8 cellular contexts compared by ENCODE assay signal in genomic region chr1:230977781-230978490, GRCh38. TPM values are rescaled to one million over a fixed set of nuclear protein-coding genes. Genes with fewer than 3 reads are reported as not detected.
DNase-seq lines count a peak whose midpoint lies in the region; ATAC-seq and TF ChIP-seq lines count a peak whose summit lies in the region.

No MANE protein-coding gene starts in this region.

- peak; percentile 15 for ATAC-seq in HG02642 (IDR thresholded peaks at IDR 0.05; ENCODE audit: poor library complexity, unreplicated experiment)
- ATAC-seq in GM18858 (IDR thresholded peaks at IDR 0.05; ENCODE audit: unreplicated experiment), result no peak

- H3K4me3 ChIP-seq in WERI-Rb-1 (ENCODE audit: low read depth, low read length) (peak overlapping the region; percentile 88), coronary artery (peak overlapping the region; percentile 94)

- in situ Hi-C loops in GM13977 (cut with MboI; ENCODE audit: low pct_unique_long_range_greater_than_20kb, low sequenced_read_pairs, unreplicated experiment), result no loop called here

- no peaks in the 10 kb centered on the region for H3K9me3 ChIP-seq in WERI-Rb-1 (ENCODE audit: severe bottlenecking)

- no peaks in the 10 kb centered on the region for H3K27me3 ChIP-seq in WERI-Rb-1 (ENCODE audit: insufficient read depth, low read depth, severe bottlenecking)

- TF ChIP-seq CTCF in GM13977 (IDR thresholded peaks at IDR 0.05; ENCODE audit: extremely low read depth, insufficient read depth, missing control alignments) (no peak), WERI-Rb-1 (IDR thresholded peaks at IDR 0.05; ENCODE audit: low read depth, low read length) (no peak), coronary artery (IDR thresholded peaks at IDR 0.05) (no peak)

- H3K36me3 ChIP-seq in WERI-Rb-1, result peaks cover 5% of the 10 kb centered on the region

- DNase-seq in GM13977 (ENCODE audit: low spot score) (peak; percentile 39), NCI-H1436 (lab: John Stamatoyannopoulos, UW) (peak; percentile 53), WERI-Rb-1 (peak; percentile 43), coronary artery (ENCODE audit: low spot score) (no peak), lung microvascular endothelial cell (ENCODE audit: low read depth in 2 of 2) (peak; percentile 48 to 60)
- peak; percentile 13 to 14 for DNase-seq in stimulated activated CD8-positive, alpha-beta memory T cell treated with anti-CD3 and anti-CD28 coated beads, Interleukin-2, amount 100 ng/mL, for 48 hours (ENCODE audit: low read depth in 2 of 2)

- H3K27ac ChIP-seq in WERI-Rb-1 (peak overlapping the region; percentile 80), coronary artery (peak overlapping the region in 1 of 2 donors; percentile 71)

RNA-seq across cellular contexts. Expression of gene TTC13, which starts 0.7 kb away (rescaled TPM):
- 7.8 and 9.7 TPM in 2 replicates for total RNA-seq in lung microvascular endothelial cell

RNA-seq across cellular contexts. Expression of gene ARV1, which starts 1.0 kb away (rescaled TPM):
- total RNA-seq in lung microvascular endothelial cell, result 8.5 and 9.5 TPM in 2 replicates
